Comparison of ENCODE assay signal across 15 cellular contexts in the genomic region with DNA sequence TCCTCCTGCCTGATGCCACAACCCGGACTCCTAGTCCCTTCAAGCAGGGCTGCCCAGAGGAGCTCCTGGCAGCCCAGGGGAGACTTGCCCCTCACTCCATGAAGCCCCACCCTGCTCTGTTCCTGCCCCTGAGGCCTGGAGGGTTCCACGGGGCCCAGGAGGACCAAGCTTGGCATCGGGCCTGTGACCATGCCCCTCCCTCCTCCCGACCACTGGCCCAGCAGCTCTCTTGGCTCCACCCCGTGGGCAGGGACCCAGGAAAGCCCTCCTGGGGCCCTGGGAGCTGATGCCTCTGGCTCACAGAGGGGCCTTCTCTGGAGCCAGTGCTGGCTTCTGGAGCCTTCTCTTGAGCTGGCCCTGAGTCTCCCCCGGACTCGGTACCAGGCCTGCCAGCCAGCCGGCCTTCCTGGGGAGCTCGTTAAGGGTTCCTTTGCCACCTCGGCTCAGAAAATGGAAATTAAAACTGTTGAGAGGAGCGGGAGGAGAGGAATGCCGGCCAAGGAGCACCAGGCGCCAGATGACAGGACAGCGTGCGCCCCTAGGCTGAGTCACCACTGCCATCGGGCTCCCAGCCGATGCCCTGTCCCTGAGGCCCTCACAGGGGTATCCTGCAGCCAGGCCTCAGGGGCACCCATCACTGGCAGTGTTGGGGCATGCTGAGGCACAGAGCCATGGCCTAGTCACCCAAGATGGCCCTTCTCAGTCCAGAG. TPM values are rescaled to one million over a fixed set of nuclear protein-coding genes. Genes with fewer than 3 reads are reported as not detected.
DNase-seq lines count a peak whose midpoint lies in the region; FAIRE-seq and TF ChIP-seq lines count a peak whose summit lies in the region.
"Had no signal": no experiment of that assay in that cellular context is flagged by ENCODE, and none has a peak within 500 bp of the region (broad histone marks: within the 10 kb centered on the region; RNA-seq: fewer than 3 reads in every experiment).

No MANE protein-coding gene starts in this region.

- H3K36me3 Mint-ChIP-seq in immature natural killer cell: no peaks in the 10 kb centered on the region

- CTCF ChIA-PET in RWPE1 (lab: Yijun Ruan, JAX): interaction anchor here (0.6 kb wide), 1 partner anchor 1218 kb away, joined by 3 read pairs; no protein-coding TSS in a partner anchor

- peak; percentile 66 for DNase-seq in DMS 273 (lab: John Stamatoyannopoulos, UW; ENCODE audit: unreplicated experiment)
- DNase-seq in DMS 273 treated with DMSO at 0.1 percent for 48 hours (lab: John Stamatoyannopoulos, UW): no peak
- no peak for DNase-seq in RWPE1 (ENCODE audit: low spot score)
- no peak for DNase-seq in left ventricle myocardium inferior
- DNase-seq in retina: peak; percentile 48
- DNase-seq in COLO668 (lab: John Stamatoyannopoulos, UW; ENCODE audit: unreplicated experiment): no peak
- no peak for DNase-seq in immature natural killer cell
- no peak for DNase-seq in RCC 7860 (ENCODE audit: low spot score)
- DNase-seq: MM.1S; stimulated activated naive CD8-positive, alpha-beta T cell treated with anti-CD3 and anti-CD28 coated beads, Interleukin-15, Interleukin-2, amounts not matched to agents 100 U/mL and 50 U/mL, for 24 hours had no signal

- no peaks in the 10 kb centered on the region for H3K27me3 Mint-ChIP-seq in immature natural killer cell (ENCODE audit: low read depth in 3 of 3)

- H3K4me1 Mint-ChIP-seq in immature natural killer cell: no peaks in the 10 kb centered on the region

- intact Hi-C loops in left ventricle myocardium inferior (cut with micrococcal nuclease): no loop called here

- H3K4me3 ChIP-seq in left ventricle myocardium inferior: no peak overlapping the region
- H3K4me3 ChIP-seq: HAP-1 had no signal

- no peaks in the 10 kb centered on the region for H3K9me3 Mint-ChIP-seq in immature natural killer cell

- H3K27me3 ChIP-seq in left ventricle myocardium inferior (ENCODE audit: low read depth): no peaks in the 10 kb centered on the region

- TF ChIP-seq CTCF in RWPE1 (conservative IDR thresholded peaks at IDR 0.05; ENCODE audit: low read depth) (no peak), left ventricle myocardium inferior (IDR thresholded peaks at IDR 0.05; ENCODE audit: borderline replicate concordance) (no peak)

- H3K36me3 ChIP-seq in left ventricle myocardium inferior: no peaks in the 10 kb centered on the region
- H3K36me3 ChIP-seq: HAP-1 had no signal

- H3K27ac Mint-ChIP-seq in immature natural killer cell: no peak overlapping the region

- H3K9me3 ChIP-seq in left ventricle myocardium inferior (replicated peaks): no peaks in the 10 kb centered on the region
- H3K9me3 ChIP-seq: HAP-1 had no signal

- H3K27ac ChIP-seq in RWPE1 (0 out of 2 replicates have a peak overlapping the region, but pooled peaks have one; percentile 21), left ventricle myocardium inferior (replicated peaks) (peak overlapping the region; percentile 69)
- H3K27ac ChIP-seq: 22Rv1 had no signal

- no peak overlapping the region for H3K4me3 Mint-ChIP-seq in immature natural killer cell

- no peak for FAIRE-seq in RCC 7860 (lab: Jason Lieb, UNC)
- FAIRE-seq: colon, TTC549 had no signal

- POLR2A ChIA-PET in RWPE1 (lab: Yijun Ruan, JAX; ENCODE audit: low non-redundant PET): no interaction called here

- H3K4me1 ChIP-seq in left ventricle myocardium inferior: peaks cover 44% of the 10 kb centered on the region

RNA-seq across cellular contexts. Expression of a gene that starts 40.6 kb away (rescaled TPM):
- 6.1 TPM for total RNA-seq in left ventricle myocardium inferior
- under 1 TPM in 2 of 3 donors, not detected in 1; 0.24 to 0.56 TPM for polyA plus RNA-seq in immature natural killer cell

RNA-seq across cellular contexts. Expression of a gene that starts 51.7 kb away (rescaled TPM):
- not detected for total RNA-seq in left ventricle myocardium inferior
- not detected for polyA plus RNA-seq in immature natural killer cell
- total RNA-seq: myocyte had no signal

Comparison
In these comparisons a context has a peak if more than half of its experiments do, and no peak if none do; other contexts are left out.
1. DNase-seq: peak in DMS 273 (single experiment) and retina (single experiment); none in DMS 273 treated with DMSO at 0.1 percent for 48 hours (single experiment), RWPE1 (single experiment), left ventricle myocardium inferior (single experiment), COLO668 (single experiment), immature natural killer cell (0 of 3) and RCC 7860 (single experiment).